ENCODE assay signal across 1 cellular context in genomic region chr2:284896-285492, GRCh38.
TF ChIP-seq lines count a peak whose summit lies in the region.

No MANE protein-coding gene starts in this region.

TF ChIP-seq in IMR-90, 13 proteins besides CTCF, POLR2A, EP300 and RAD21 (continued from another document):
- TF ChIP-seq SMC3 (IDR thresholded peaks at IDR 0.05; ENCODE audit: low read depth, low read length), result no peak
TF ChIP-seq in IMR-90: peak in this region for 0.
